In the genomic region with DNA sequence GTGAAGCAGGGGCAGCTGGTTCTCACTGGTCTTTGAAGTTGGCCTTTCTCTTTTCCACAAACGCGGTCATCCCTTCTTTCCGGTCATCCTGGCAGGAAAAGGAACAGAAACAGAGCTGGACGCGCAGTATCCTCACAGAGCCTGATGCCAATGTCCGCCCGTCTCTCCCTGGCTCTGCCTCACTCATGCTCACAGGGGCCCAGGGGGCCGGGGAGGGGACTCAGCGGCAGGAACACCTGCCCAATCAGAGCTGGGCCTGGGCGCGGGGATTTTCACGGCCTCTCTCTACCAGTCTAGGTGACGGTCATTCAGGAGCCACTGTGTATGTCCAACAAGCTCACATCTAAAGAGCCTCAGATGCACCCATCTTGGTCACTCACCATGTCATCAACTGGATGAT, we compare ENCODE assay signal across 15 cellular contexts. TPM values are rescaled to one million over a fixed set of nuclear protein-coding genes. Genes with fewer than 3 reads are reported as not detected.
A peak's percentile ranks its signal among the peaks of the same experiment; 100 is the strongest.
DNase-seq lines count a peak whose midpoint lies in the region; ATAC-seq, FAIRE-seq and TF ChIP-seq lines count a peak whose summit lies in the region.
"Had no signal": no experiment of that assay in that cellular context is flagged by ENCODE, and none has a peak within 500 bp of the region (broad histone marks: within the 10 kb centered on the region; RNA-seq: fewer than 3 reads in every experiment).

No MANE protein-coding gene starts in this region.

- H3K27ac ChIP-seq in right atrium auricular region, result no peak overlapping the region
- H3K27ac ChIP-seq in BLaER1 treated with 17β-estradiol and CSF1 and Interleukin-3, amounts not matched to agents 10 nM and 100 nM, result 0 out of 22 replicates have a peak overlapping the region, but pooled peaks of 2 of the 11 experiments have one; percentile 15 to 50
- H3K27ac ChIP-seq in K562 (ENCODE audit: extremely low read depth, low read depth, low read length), result no peak overlapping the region
- no peak overlapping the region for H3K27ac ChIP-seq in small intestine (ENCODE audit: low read depth in 1 of 2, low read length in 1 of 2)

- no peaks in the 10 kb centered on the region for H3K9me1 ChIP-seq in K562 (ENCODE audit: control insufficient read depth, insufficient read depth, low read length)

- H3K36me3 ChIP-seq in right atrium auricular region, result peaks cover 42% of the 10 kb centered on the region
- peaks cover 43 to 54% (median 51%) of the 10 kb centered on the region in 11 experiments for H3K36me3 ChIP-seq in BLaER1 treated with 17β-estradiol and CSF1 and Interleukin-3, amounts not matched to agents 10 nM and 100 nM
- H3K36me3 ChIP-seq in K562 (ENCODE audit: control insufficient read depth, insufficient read depth, low read length), result peaks cover 45% of the 10 kb centered on the region; the same call in 2 of the 3 replicates
- H3K36me3 ChIP-seq in small intestine (ENCODE audit: control insufficient read depth in 2 of 2, insufficient read depth in 2 of 2, low read length in 2 of 2), result peaks cover 9 to 16% of the 10 kb centered on the region in 2 donors

- no peaks in the 10 kb centered on the region for H3K9me3 Mint-ChIP-seq in stimulated activated naive CD8-positive, alpha-beta T cell treated with anti-CD3 and anti-CD28 coated beads, Interleukin-15, amount 100 ng/mL, for 72 hours
- H3K9me3 Mint-ChIP-seq: CD4-positive, alpha-beta memory T cell had no signal

- peaks cover 0 to 8% (median 0%) of the 10 kb centered on the region in 11 experiments; a peak in 2 of 22 replicates for H4K20me1 ChIP-seq in BLaER1 treated with 17β-estradiol and CSF1 and Interleukin-3, amounts not matched to agents 10 nM and 100 nM
- H4K20me1 ChIP-seq in K562 (replicated peaks; ENCODE audit: control insufficient read depth, insufficient read depth, low read length), result 0 out of 2 replicates have a peak, but pooled peaks cover 3% of the 10 kb centered on the region

- no peak overlapping the region for H3K27ac Mint-ChIP-seq in stimulated activated naive CD8-positive, alpha-beta T cell treated with anti-CD3 and anti-CD28 coated beads, Interleukin-15, amount 100 ng/mL, for 72 hours

- H3K4me2 ChIP-seq in BLaER1 treated with 17β-estradiol and CSF1 and Interleukin-3, amounts not matched to agents 10 nM and 100 nM, result peak overlapping the region in 10 of 11 experiments; percentile 54 to 77 (median 62); a peak in 13 of 22 replicates
- no peak overlapping the region for H3K4me2 ChIP-seq in K562 (ENCODE audit: insufficient read depth, low read length)

- CTCF ChIA-PET in K562 (lab: Yijun Ruan, JAX; ENCODE audit: low intra/inter-chr PET ratio), result no interaction called here

- no peaks in the 10 kb centered on the region for H3K9me3 ChIP-seq in right atrium auricular region
- H3K9me3 ChIP-seq in BLaER1 treated with 17β-estradiol and CSF1 and Interleukin-3, amounts not matched to agents 10 nM and 100 nM (replicated peaks in 1 of 11), result no peaks in the 10 kb centered on the region
- H3K9me3 ChIP-seq in K562 (replicated peaks; ENCODE audit: control insufficient read depth, insufficient read depth, low read depth, low read length), result no peaks in the 10 kb centered on the region
- no peaks in the 10 kb centered on the region for H3K9me3 ChIP-seq in small intestine (ENCODE audit: control insufficient read depth, low read depth)
- H3K9me3 ChIP-seq: BE2C had no signal

- no peak overlapping the region for H2AFZ ChIP-seq in K562 (ENCODE audit: low read depth, low read length)

- no peaks in the 10 kb centered on the region for H3K79me2 ChIP-seq in K562 (ENCODE audit: control insufficient read depth, insufficient read depth, low read length)

- intact Hi-C loops in Right ventricle myocardium superior (cut with DNase I), result no loop called here
- intact Hi-C loops in K562 (cut with micrococcal nuclease), result no loop called here

- peaks cover 12% of the 10 kb centered on the region for H3K4me1 Mint-ChIP-seq in stimulated activated naive CD8-positive, alpha-beta T cell treated with anti-CD3 and anti-CD28 coated beads, Interleukin-15, amount 100 ng/mL, for 72 hours
- H3K4me1 Mint-ChIP-seq: CD14-positive monocyte had no signal

- TF ChIP-seq EP300 in K562 (IDR thresholded peaks at IDR 0.05; ENCODE audit: low read length), result no peak

- no peaks in the 10 kb centered on the region for H3K4me1 ChIP-seq in right atrium auricular region
- H3K4me1 ChIP-seq in BLaER1 treated with 17β-estradiol and CSF1 and Interleukin-3, amounts not matched to agents 10 nM and 100 nM, result peaks cover 21 to 24% (median 23%) of the 10 kb centered on the region in 10 experiments
- peaks cover 15 to 32% of the 10 kb centered on the region in 2 experiments for H3K4me1 ChIP-seq in K562 (replicated peaks in 1 of 2; ENCODE audit: control insufficient read depth in 2 of 2, insufficient read depth in 2 of 2, low read length in 2 of 2)
- H3K4me1 ChIP-seq in small intestine (ENCODE audit: control insufficient read depth in 2 of 2, insufficient read depth in 1 of 2, low read depth in 1 of 2, low read length in 1 of 2), result peaks cover 0 to 7% of the 10 kb centered on the region in 2 donors

- H3K4me3 ChIP-seq in right atrium auricular region (no peak overlapping the region), K562 (no peak overlapping the region), small intestine (ENCODE audit: low read depth in 1 of 2, low read length in 2 of 2) (no peak overlapping the region)
- H3K4me3 ChIP-seq in BLaER1 treated with 17β-estradiol and CSF1 and Interleukin-3, amounts not matched to agents 10 nM and 100 nM, result no peak overlapping the region

- ATAC-seq in Right ventricle myocardium superior (ENCODE audit: poor library complexity) (no peak), K562 (no peak)
- no peak for ATAC-seq in stimulated activated naive CD8-positive, alpha-beta T cell treated with anti-CD3 and anti-CD28 coated beads, Interleukin-15, amount 100 ng/mL, for 72 hours

- BruUV-seq in K562 (replicated peaks; lab: Mats Ljungman, UMichigan), result no TSS peak

- H3K4me3 Mint-ChIP-seq in stimulated activated naive CD8-positive, alpha-beta T cell treated with anti-CD3 and anti-CD28 coated beads, Interleukin-15, amount 100 ng/mL, for 72 hours, result no peak overlapping the region
- H3K4me3 Mint-ChIP-seq: CD14-positive monocyte; CD4-positive, alpha-beta memory T cell had no signal

- no peak for TF ChIP-seq RAD21 in K562 (CRISPR knock-in tag; conservative IDR thresholded peaks at IDR 0.05 in 1 of 2, IDR thresholded peaks at IDR 0.05 in 1 of 2)

- H3K27me3 ChIP-seq in right atrium auricular region (no peaks in the 10 kb centered on the region), K562 (ENCODE audit: control insufficient read depth in 2 of 2, insufficient read depth in 2 of 2, low read length in 2 of 2) (no peaks in the 10 kb centered on the region), small intestine (ENCODE audit: control insufficient read depth in 2 of 2, insufficient read depth in 2 of 2, low read length in 2 of 2) (no peaks in the 10 kb centered on the region)
- no peaks in the 10 kb centered on the region for H3K27me3 ChIP-seq in BLaER1 treated with 17β-estradiol and CSF1 and Interleukin-3, amounts not matched to agents 10 nM and 100 nM
- H3K27me3 ChIP-seq: BE2C had no signal

- TF ChIP-seq CTCF in right atrium auricular region (IDR thresholded peaks at IDR 0.05) (no peak), K562 (IDR thresholded peaks at IDR 0.05 in 2 of 3, conservative IDR thresholded peaks at IDR 0.05 in 1 of 3; ENCODE audit: insufficient read depth in 2 of 3, low read depth in 1 of 3, low read length in 3 of 3) (no peak)

- no peak for TF ChIP-seq POLR2A in K562 (conservative IDR thresholded peaks at IDR 0.05)

- FAIRE-seq in K562 (lab: Jason Lieb, UNC) (no peak), small intestine (lab: Jason Lieb, UNC) (no peak)

- POLR2A ChIA-PET in K562 (lab: Yijun Ruan, JAX), result interaction anchor here (1.0 kb wide), 1 partner anchor 10 kb away, joined by 6 read pairs; a partner anchor contains a TSS

- 100% methylated on average over 2 of the region's 13 CpGs for WGBS in K562 (ENCODE audit: insufficient coverage, low coverage, missing lambda C conversion rate)
- 91 to 94% (median 93%) methylated on average over 13 of the region's 13 CpGs for WGBS in small intestine, 3 donors

- in situ Hi-C loops in K562 (cut with MboI), result no loop called here

- H3K9ac ChIP-seq in BLaER1 treated with 17β-estradiol and CSF1 and Interleukin-3, amounts not matched to agents 10 nM and 100 nM, result peak overlapping the region in 4 of 11 experiments; percentile 10 to 47 (median 32); a peak in 4 of 22 replicates
- H3K9ac ChIP-seq in K562 (ENCODE audit: insufficient read depth in 1 of 2, low read depth in 2 of 2, low read length in 2 of 2), result peak overlapping the region in 1 of 2 experiments; percentile 26; a peak in 1 of 4 replicates

- H3K27me3 Mint-ChIP-seq in stimulated activated naive CD8-positive, alpha-beta T cell treated with anti-CD3 and anti-CD28 coated beads, Interleukin-15, amount 100 ng/mL, for 72 hours, result no peaks in the 10 kb centered on the region
- H3K27me3 Mint-ChIP-seq: CD4-positive, alpha-beta memory T cell had no signal

- peak; percentile 32 for DNase-seq in Right ventricle myocardium superior
- DNase-seq in right atrium auricular region (ENCODE audit: low spot score), result no peak
- no peak for DNase-seq in K562 (ENCODE audit: extremely low read depth in 1 of 4, low spot score in 3 of 4)
- no peak for DNase-seq in SHP77 treated with DMSO at 0.1 percent for 48 hours (lab: John Stamatoyannopoulos, UW)
- DNase-seq in stimulated activated naive CD8-positive, alpha-beta T cell treated with anti-CD3 and anti-CD28 coated beads, Interleukin-15, amount 100 ng/mL, for 72 hours, result no peak
- DNase-seq in small intestine, result no peak
- DNase-seq: BE2C; CD4-positive, alpha-beta memory T cell; DMS79 treated with DMSO at 0.1 percent for 48 hours; GF-D8; GOT3; H7 had no signal

RNA-seq across cellular contexts. Expression of a gene that starts 5.0 kb away (rescaled TPM):
- total RNA-seq in Right ventricle myocardium superior (7.4 TPM), right atrium auricular region (10 to 100 TPM in 1 of 2 donors, 1 to 10 TPM in 1; 9.8 to 32.6 TPM), K562 (2014; rRNA removed) (89.7 and 91.1 TPM in 2 replicates), K562 (2014; rRNA removed; fragmentation: Illumina TruSeq; extraction: Trizol) (8.6 and 14.0 TPM in 2 replicates), K562 (2015; rRNA removed; fragmentation: Illumina TruSeq; extraction: Trizol) (26.7 and 27.0 TPM in 2 replicates), K562 (2021) (47.8 and 61.2 TPM in 2 replicates)
- total RNA-seq in K562 (2011; cell fraction: chromatin; rRNA removed; ENCODE audit: low replicate concordance), result 10.6 and 28.4 TPM in 2 replicates
- total RNA-seq in K562 (2011; cell fraction: nucleolus; rRNA removed), result 42.5 and 54.1 TPM in 2 replicates
- 19.0 and 24.0 TPM in 2 replicates for total RNA-seq in K562 (2011; cell fraction: nucleoplasm; rRNA removed)
- polyA plus RNA-seq in K562 (2011; rRNA removed) (27.4 and 31.3 TPM in 2 replicates), K562 (2014; fragmentation: Illumina TruSeq; extraction: Trizol) (20.4 and 34.6 TPM in 2 replicates), K562 (2014; fragmentation: Nextera tagmentation; extraction: Ambion mirVana) (10 to 100 TPM in 1 of 2 experiments, 1 to 10 TPM in 1; 1.8 to 14.4 TPM), K562 (2014; rRNA removed) (96.1 and 108 TPM in 2 replicates), small intestine (100 to 1,000 TPM in 2 of 3 donors, 10 to 100 TPM in 1; 89.8 to 320 (median 240) TPM)
- 39.9 and 94.4 TPM in 2 replicates for polyA plus RNA-seq in K562 (2011; cell fraction: cytosol; rRNA removed)
- polyA plus RNA-seq in K562 (2011; cell fraction: nucleus; rRNA removed), result 29.5 and 49.3 TPM in 2 replicates
- 22.3 and 26.8 TPM in 2 replicates for polyA plus RNA-seq in K562 (2012)
- 2.1 and 4.9 TPM in 2 replicates for polyA minus RNA-seq in K562 (2011; rRNA and poly(A)+ RNA removed)
- 7.0 and 9.8 TPM in 2 replicates for polyA minus RNA-seq in K562 (2011; cell fraction: cytosol; rRNA and poly(A)+ RNA removed)
- polyA minus RNA-seq in K562 (2011; cell fraction: nucleus; rRNA and poly(A)+ RNA removed), result 38.7 and 48.6 TPM in 2 replicates

RNA-seq across cellular contexts. Expression of a gene that starts 10.3 kb away (rescaled TPM):
- total RNA-seq in Right ventricle myocardium superior (239 TPM), right atrium auricular region (100 to 1,000 TPM in 1 of 2 donors, 10 to 100 TPM in 1; 89.8 to 146 TPM), K562 (2014; rRNA removed) (69.5 and 74.3 TPM in 2 replicates), K562 (2014; rRNA removed; fragmentation: Illumina TruSeq; extraction: Trizol) (43.1 and 46.5 TPM in 2 replicates), K562 (2015; rRNA removed; fragmentation: Illumina TruSeq; extraction: Trizol) (48.4 and 49.3 TPM in 2 replicates), K562 (2021) (85.3 and 89.5 TPM in 2 replicates)
- 6.2 and 13.6 TPM in 2 replicates for total RNA-seq in K562 (2011; cell fraction: chromatin; rRNA removed; ENCODE audit: low replicate concordance)
- total RNA-seq in K562 (2011; cell fraction: nucleolus; rRNA removed), result 10.1 and 14.7 TPM in 2 replicates
- total RNA-seq in K562 (2011; cell fraction: nucleoplasm; rRNA removed), result 9.6 and 10.3 TPM in 2 replicates
- polyA plus RNA-seq in K562 (2011; rRNA removed) (16.6 and 23.5 TPM in 2 replicates), K562 (2014; fragmentation: Illumina TruSeq; extraction: Trizol) (67.1 and 68.1 TPM in 2 replicates), K562 (2014; fragmentation: Nextera tagmentation; extraction: Ambion mirVana) (100 to 1,000 TPM in 1 of 2 experiments, 10 to 100 TPM in 1; 98.8 to 100 TPM), K562 (2014; rRNA removed) (37.4 and 38.0 TPM in 2 replicates), small intestine (100 to 1,000 TPM; 190 to 371 (median 260) TPM)
- 23.9 and 38.6 TPM in 2 replicates for polyA plus RNA-seq in K562 (2011; cell fraction: cytosol; rRNA removed)
- 31.1 and 34.4 TPM in 2 replicates for polyA plus RNA-seq in K562 (2011; cell fraction: nucleus; rRNA removed)
- polyA plus RNA-seq in K562 (2012), result 72.3 and 78.6 TPM in 2 replicates
- 12.8 and 14.4 TPM in 2 replicates for polyA minus RNA-seq in K562 (2011; rRNA and poly(A)+ RNA removed)
- 29.2 and 40.4 TPM in 2 replicates for polyA minus RNA-seq in K562 (2011; cell fraction: cytosol; rRNA and poly(A)+ RNA removed)
- 4.2 and 7.0 TPM in 2 replicates for polyA minus RNA-seq in K562 (2011; cell fraction: nucleus; rRNA and poly(A)+ RNA removed)

RNA-seq across cellular contexts. Expression of a gene that starts 15.7 kb away (rescaled TPM):
- not detected for total RNA-seq in Right ventricle myocardium superior
- not detected for total RNA-seq in right atrium auricular region
- not detected in 2 replicates for total RNA-seq in K562 (2011; cell fraction: chromatin; rRNA removed; ENCODE audit: low replicate concordance)
- not detected in 2 replicates for total RNA-seq in K562 (2011; cell fraction: nucleolus; rRNA removed)
- not detected in 2 replicates for total RNA-seq in K562 (2011; cell fraction: nucleoplasm; rRNA removed)
- not detected in 2 replicates for total RNA-seq in K562 (2014; rRNA removed)
- total RNA-seq in K562 (2014; rRNA removed; fragmentation: Illumina TruSeq; extraction: Trizol), result not detected in 2 replicates
- not detected in 2 replicates for total RNA-seq in K562 (2015; rRNA removed; fragmentation: Illumina TruSeq; extraction: Trizol)
- not detected in 2 replicates for total RNA-seq in K562 (2021)
- polyA plus RNA-seq in K562 (2011; rRNA removed), result not detected in 2 replicates
- polyA plus RNA-seq in K562 (2011; cell fraction: cytosol; rRNA removed), result 0.07 TPM in 1 of 2 replicates, not detected in the other
- polyA plus RNA-seq in K562 (2011; cell fraction: nucleus; rRNA removed), result not detected in 2 replicates
- polyA plus RNA-seq in K562 (2012), result not detected in 2 replicates
- polyA plus RNA-seq in K562 (2014; fragmentation: Illumina TruSeq; extraction: Trizol), result not detected in 2 replicates
- polyA plus RNA-seq in K562 (2014; fragmentation: Nextera tagmentation; extraction: Ambion mirVana), result not detected
- polyA plus RNA-seq in K562 (2014; rRNA removed), result 0.16 TPM in 1 of 2 replicates, not detected in the other
- polyA minus RNA-seq in K562 (2011; rRNA and poly(A)+ RNA removed), result not detected in 2 replicates
- polyA minus RNA-seq in K562 (2011; cell fraction: cytosol; rRNA and poly(A)+ RNA removed), result not detected in 2 replicates
- polyA minus RNA-seq in K562 (2011; cell fraction: nucleus; rRNA and poly(A)+ RNA removed), result not detected in 2 replicates
- polyA plus RNA-seq in small intestine, result 1,000 to 10,000 TPM in 2 of 3 donors, 100 to 1,000 TPM in 1; 284 to 2,052 (median 1,424) TPM
- total RNA-seq: A172; CD4-positive, alpha-beta memory T cell; H7 had no signal
- polyA plus RNA-seq: CD14-positive monocyte; CD4-positive, alpha-beta memory T cell had no signal

RNA-seq across cellular contexts. Expression of a gene that starts 16.2 kb away (rescaled TPM):
- total RNA-seq in Right ventricle myocardium superior (3.4 TPM), right atrium auricular region (1 to 10 TPM; 2.4 to 3.5 TPM), K562 (2014; rRNA removed) (4.9 and 8.7 TPM in 2 replicates), K562 (2014; rRNA removed; fragmentation: Illumina TruSeq; extraction: Trizol) (1.1 and 1.6 TPM in 2 replicates), K562 (2015; rRNA removed; fragmentation: Illumina TruSeq; extraction: Trizol) (2.6 and 2.8 TPM in 2 replicates), K562 (2021) (6.0 and 6.4 TPM in 2 replicates)
- 4.2 and 13.2 TPM in 2 replicates for total RNA-seq in K562 (2011; cell fraction: chromatin; rRNA removed; ENCODE audit: low replicate concordance)
- 10.2 and 10.9 TPM in 2 replicates for total RNA-seq in K562 (2011; cell fraction: nucleolus; rRNA removed)
- total RNA-seq in K562 (2011; cell fraction: nucleoplasm; rRNA removed), result 7.6 and 9.1 TPM in 2 replicates
- polyA plus RNA-seq in K562 (2011; rRNA removed) (4.2 and 4.3 TPM in 2 replicates), K562 (2014; fragmentation: Illumina TruSeq; extraction: Trizol) (1.4 and 2.0 TPM in 2 replicates), K562 (2014; fragmentation: Nextera tagmentation; extraction: Ambion mirVana) (1 to 10 TPM in 1 of 2 experiments, under 1 TPM in 1; 0.80 to 1.7 TPM), K562 (2014; rRNA removed) (5.1 and 5.4 TPM in 2 replicates), small intestine (10 to 100 TPM in 2 of 3 donors, 1 to 10 TPM in 1; 7.9 to 40.8 (median 12.3) TPM)
- 5.2 and 10.9 TPM in 2 replicates for polyA plus RNA-seq in K562 (2011; cell fraction: cytosol; rRNA removed)
- polyA plus RNA-seq in K562 (2011; cell fraction: nucleus; rRNA removed), result 7.7 and 12.4 TPM in 2 replicates
- polyA plus RNA-seq in K562 (2012), result 3.5 and 4.0 TPM in 2 replicates
- polyA minus RNA-seq in K562 (2011; rRNA and poly(A)+ RNA removed), result 1.0 and 1.4 TPM in 2 replicates
- 0.91 and 3.4 TPM in 2 replicates for polyA minus RNA-seq in K562 (2011; cell fraction: cytosol; rRNA and poly(A)+ RNA removed)
- 3.9 and 4.3 TPM in 2 replicates for polyA minus RNA-seq in K562 (2011; cell fraction: nucleus; rRNA and poly(A)+ RNA removed)

RNA-seq across cellular contexts. Expression of a gene that starts 26.1 kb away (rescaled TPM):
- total RNA-seq in Right ventricle myocardium superior, result not detected
- under 1 TPM in 1 of 2 donors, not detected in 1; 0.98 TPM for total RNA-seq in right atrium auricular region
- 0.56 TPM in 1 of 2 replicates, not detected in the other for total RNA-seq in K562 (2011; cell fraction: chromatin; rRNA removed; ENCODE audit: low replicate concordance)
- total RNA-seq in K562 (2011; cell fraction: nucleolus; rRNA removed), result not detected in 2 replicates
- not detected in 2 replicates for total RNA-seq in K562 (2011; cell fraction: nucleoplasm; rRNA removed)
- total RNA-seq in K562 (2014; rRNA removed), result 0.04 TPM in 1 of 2 replicates, not detected in the other
- total RNA-seq in K562 (2014; rRNA removed; fragmentation: Illumina TruSeq; extraction: Trizol), result not detected in 2 replicates
- not detected in 2 replicates for total RNA-seq in K562 (2015; rRNA removed; fragmentation: Illumina TruSeq; extraction: Trizol)
- total RNA-seq in K562 (2021), result not detected in 2 replicates
- not detected in 2 replicates for polyA plus RNA-seq in K562 (2011; rRNA removed)
- polyA plus RNA-seq in K562 (2011; cell fraction: cytosol; rRNA removed), result 0.03 and 0.16 TPM in 2 replicates
- polyA plus RNA-seq in K562 (2011; cell fraction: nucleus; rRNA removed), result 0.04 and 0.36 TPM in 2 replicates
- polyA plus RNA-seq in K562 (2012), result not detected in 2 replicates
- not detected in 2 replicates for polyA plus RNA-seq in K562 (2014; fragmentation: Illumina TruSeq; extraction: Trizol)
- polyA plus RNA-seq in K562 (2014; fragmentation: Nextera tagmentation; extraction: Ambion mirVana), result not detected
- not detected in 2 replicates for polyA plus RNA-seq in K562 (2014; rRNA removed)
- polyA minus RNA-seq in K562 (2011; rRNA and poly(A)+ RNA removed), result not detected in 2 replicates
- not detected in 2 replicates for polyA minus RNA-seq in K562 (2011; cell fraction: cytosol; rRNA and poly(A)+ RNA removed)
- not detected in 2 replicates for polyA minus RNA-seq in K562 (2011; cell fraction: nucleus; rRNA and poly(A)+ RNA removed)
- 1 to 10 TPM in 1 of 3 donors, not detected in 2; 3.0 TPM for polyA plus RNA-seq in small intestine
- total RNA-seq: A172, H7 had no signal
- polyA plus RNA-seq: CD14-positive monocyte had no signal
